Comparison of ENCODE assay signal across 8 cellular contexts in genomic region chr3:174440350-174440716, GRCh38.
DNase-seq lines count a peak whose midpoint lies in the region; ATAC-seq and TF ChIP-seq lines count a peak whose summit lies in the region.

No MANE protein-coding gene starts in this region.

- H3K27ac ChIP-seq in HUES6 (ENCODE audit: low read depth, low read length) (peak overlapping the region; percentile 98; the same call in 1 of the 2 replicates), RWPE2 (ENCODE audit: poor library complexity, severe bottlenecking) (peak overlapping the region; percentile 90), esophagus squamous epithelium (peak overlapping the region; percentile 92 to 99 (median 95)), neuronal stem cell (replicated peaks; ENCODE audit: low read length) (peak overlapping the region; percentile 99)

- no peaks in the 10 kb centered on the region for H3K79me1 ChIP-seq in neuronal stem cell (ENCODE audit: low read depth, low read length)

- no peak overlapping the region for H3K18ac ChIP-seq in neuronal stem cell (ENCODE audit: low read length)

- peak overlapping the region; percentile 23 for H3K4me2 ChIP-seq in neuronal stem cell (ENCODE audit: insufficient read depth, low read length, poor library complexity, severe bottlenecking)

- TF ChIP-seq CTCF in RWPE2 (IDR thresholded peaks at IDR 0.05; ENCODE audit: poor library complexity, severe bottlenecking) (no peak), esophagus squamous epithelium (IDR thresholded peaks at IDR 0.05) (no peak)

- H3K27me3 ChIP-seq in HUES6 (ENCODE audit: control insufficient read depth, insufficient read depth, low read length): no peaks in the 10 kb centered on the region
- H3K27me3 ChIP-seq in RWPE2 (ENCODE audit: insufficient read depth, poor library complexity, severe bottlenecking): no peaks in the 10 kb centered on the region
- no peaks in the 10 kb centered on the region for H3K27me3 ChIP-seq in esophagus squamous epithelium
- H3K27me3 ChIP-seq in neuronal stem cell (ENCODE audit: control insufficient read depth in 3 of 3, insufficient read depth in 3 of 3, low read depth in 1 of 3, low read length in 3 of 3): no peaks in the 10 kb centered on the region

- peak overlapping the region; percentile 95 for H3K9ac ChIP-seq in HUES6 (ENCODE audit: low read length)
- no peak overlapping the region for H3K9ac ChIP-seq in neuronal stem cell (ENCODE audit: low read depth, low read length, poor library complexity)

- no peak overlapping the region for H2AK5ac ChIP-seq in neuronal stem cell (ENCODE audit: low read depth, low read length)

- DNase-seq in Ammon's horn (ENCODE audit: low spot score): peak; percentile 25
- no peak for DNase-seq in RWPE2 (ENCODE audit: low spot score)
- no peak for DNase-seq in esophagus squamous epithelium (lab: John Stamatoyannopoulos, UW)
- DNase-seq in neuronal stem cell (ENCODE audit: low spot score): no peak
- DNase-seq in GOT3 (lab: John Stamatoyannopoulos, UW): no peak
- no peak for DNase-seq in cortex of kidney (lab: John Stamatoyannopoulos, UW)
- DNase-seq in iPS-NIHi7 (ENCODE audit: extremely low spot score): no peak

- H3K4ac ChIP-seq in neuronal stem cell (ENCODE audit: low read length): no peak overlapping the region

- no peak overlapping the region for H2BK12ac ChIP-seq in neuronal stem cell (ENCODE audit: low read length)

- no peak overlapping the region for H2BK120ac ChIP-seq in neuronal stem cell (ENCODE audit: low read depth, low read length)

- ATAC-seq in RWPE2 (ENCODE audit: low read depth): no peak

- H4K91ac ChIP-seq in neuronal stem cell (ENCODE audit: low read depth, low read length, poor library complexity): no peak overlapping the region

- no peaks in the 10 kb centered on the region for H3K36me3 ChIP-seq in HUES6 (ENCODE audit: control insufficient read depth, insufficient read depth, low read length)
- no peaks in the 10 kb centered on the region for H3K36me3 ChIP-seq in RWPE2 (ENCODE audit: low read depth)
- no peaks in the 10 kb centered on the region for H3K36me3 ChIP-seq in esophagus squamous epithelium
- H3K36me3 ChIP-seq in neuronal stem cell (replicated peaks in 1 of 2; ENCODE audit: control insufficient read depth in 2 of 2, insufficient read depth in 2 of 2, low read length in 2 of 2): no peaks in the 10 kb centered on the region

- H2BK5ac ChIP-seq in neuronal stem cell (ENCODE audit: low read length): no peak overlapping the region

- H3K23ac ChIP-seq in neuronal stem cell (ENCODE audit: low read depth, low read length, poor library complexity): no peak overlapping the region

- peak overlapping the region; percentile 100 for H2AFZ ChIP-seq in neuronal stem cell (ENCODE audit: low read length)

- H3K14ac ChIP-seq in neuronal stem cell (ENCODE audit: low read length): no peak overlapping the region

- intact Hi-C loops in esophagus squamous epithelium (cut with DNase I): no loop called here

- H2BK15ac ChIP-seq in neuronal stem cell (ENCODE audit: low read length): no peak overlapping the region

- H4K8ac ChIP-seq in neuronal stem cell (ENCODE audit: low read depth, low read length): no peak overlapping the region

- 0 to 1% methylated on average over 6 of the region's 6 CpGs for WGBS in esophagus squamous epithelium, 2 donors
- no CpG with 5 or more reads among the region's 6 CpGs for WGBS in neuronal stem cell (ENCODE audit: extremely low coverage in 2 of 2, insufficient read length in 2 of 2, insufficient replicate concordance in 1 of 2), 2 donors

- H3K4me3 ChIP-seq in HUES6 (ENCODE audit: low read depth, low read length) (peak overlapping the region; percentile 79), RWPE2 (ENCODE audit: severe bottlenecking) (peak overlapping the region; percentile 97), esophagus squamous epithelium (peak overlapping the region; percentile 62 to 85 (median 74)), neuronal stem cell (ENCODE audit: low read length in 2 of 2) (peak overlapping the region in 1 of 2 donors; percentile 78)

- TF ChIP-seq POLR2A in esophagus squamous epithelium (IDR thresholded peaks at IDR 0.05): no peak

- H3K4me1 ChIP-seq in HUES6 (ENCODE audit: control insufficient read depth, insufficient read depth, low read length) (peaks cover 28% of the 10 kb centered on the region), RWPE2 (ENCODE audit: insufficient read depth, poor library complexity, severe bottlenecking) (peaks cover 16% of the 10 kb centered on the region), esophagus squamous epithelium (peaks cover 3 to 31% (median 10%) of the 10 kb centered on the region in 3 donors), neuronal stem cell (ENCODE audit: control insufficient read depth in 2 of 2, insufficient read depth in 1 of 2, low read depth in 1 of 2, low read length in 2 of 2) (peaks cover 1 to 14% of the 10 kb centered on the region in 2 donors)

- H3K9me3 ChIP-seq in HUES6 (ENCODE audit: control insufficient read depth, insufficient read depth, low read depth, low read length) (no peaks in the 10 kb centered on the region), RWPE2 (ENCODE audit: severe bottlenecking) (no peaks in the 10 kb centered on the region), esophagus squamous epithelium (no peaks in the 10 kb centered on the region), neuronal stem cell (replicated peaks in 1 of 2; ENCODE audit: control insufficient read depth in 2 of 2, insufficient read depth in 1 of 2, low read depth in 1 of 2, low read length in 2 of 2) (no peaks in the 10 kb centered on the region)
